Comparison of ENCODE assay signal across 11 cellular contexts in genomic region chr17:83100853-83101391, GRCh38. TPM values are rescaled to one million over a fixed set of nuclear protein-coding genes. Genes with fewer than 3 reads are reported as not detected.
DNase-seq lines count a peak whose midpoint lies in the region; ATAC-seq, FAIRE-seq and TF ChIP-seq lines count a peak whose summit lies in the region.
"Had no signal": no experiment of that assay in that cellular context is flagged by ENCODE, and none has a peak within 500 bp of the region (broad histone marks: within the 10 kb centered on the region; RNA-seq: fewer than 3 reads in every experiment).

No MANE protein-coding gene starts in this region.

- in situ Hi-C loops in HepG2 (cut with HindIII; ENCODE audit: extremely low pct_ligation_motif_present, low pct_unique_long_range_greater_than_20kb) = no loop called here

- H3K4me3 ChIP-seq in HepG2 (replicated peaks in 1 of 3; ENCODE audit: insufficient read depth in 1 of 3, low read depth in 2 of 3, low read length in 3 of 3) (no peak overlapping the region), right lobe of liver (no peak overlapping the region), mucosa of rectum (ENCODE audit: low read length in 2 of 2) (no peak overlapping the region)

- H3K9me3 Mint-ChIP-seq in activated B cell treated with CpG ODN at 0.5 μM for 24 hours = no peaks in the 10 kb centered on the region
- H3K9me3 Mint-ChIP-seq: CD4-positive, CD25-positive, alpha-beta regulatory T cell had no signal

- CTCF ChIA-PET in HepG2 (lab: Yijun Ruan, JAX; ENCODE audit: low intra/inter-chr PET ratio, low total read pairs) = no interaction called here
- CTCF ChIA-PET in activated B cell treated with CpG ODN at 0.5 μM for 24 hours (lab: Charles Lee) = no interaction called here

- WGBS in HepG2 (ENCODE audit: low lambda C conversion rate) = 17% methylated on average over 11 of the region's 22 CpGs
- WGBS in right lobe of liver (ENCODE audit: insufficient coverage, low coverage, low lambda C conversion rate, missing lambda C conversion rate) = no CpG with 5 or more reads among the region's 22 CpGs

- H3K4me3 Mint-ChIP-seq in activated B cell treated with CpG ODN at 0.5 μM for 24 hours = no peak overlapping the region
- H3K4me3 Mint-ChIP-seq: CD4-positive, CD25-positive, alpha-beta regulatory T cell had no signal

- no peak overlapping the region for H3K9ac ChIP-seq in HepG2 (ENCODE audit: insufficient read depth, low read depth, low read length)
- peak overlapping the region; percentile 34 to 67 for H3K9ac ChIP-seq in mucosa of rectum (ENCODE audit: low read depth in 1 of 2, low read length in 2 of 2)

- no peak overlapping the region for H2AFZ ChIP-seq in HepG2 (ENCODE audit: low read length)

- POLR2A ChIA-PET in HepG2 (lab: Yijun Ruan, JAX) (no interaction called here), activated B cell treated with CpG ODN at 0.5 μM for 24 hours (lab: Charles Lee) (no interaction called here)

- TF ChIP-seq RAD21 in HepG2 (CRISPR knock-in tag; IDR thresholded peaks at IDR 0.05) = no peak

- no TSS peak for BruUV-seq in HepG2 (replicated peaks; lab: Mats Ljungman, UMichigan)

- H3K4me1 ChIP-seq in HepG2 (ENCODE audit: insufficient read depth, low read length) = peaks cover 23% of the 10 kb centered on the region
- no peaks in the 10 kb centered on the region for H3K4me1 ChIP-seq in right lobe of liver
- peaks cover 18 to 58% of the 10 kb centered on the region in 2 donors for H3K4me1 ChIP-seq in mucosa of rectum (ENCODE audit: control insufficient read depth in 2 of 2, insufficient read depth in 2 of 2, low read length in 2 of 2)

- peaks cover 6% of the 10 kb centered on the region for H3K27me3 Mint-ChIP-seq in activated B cell treated with CpG ODN at 0.5 μM for 24 hours

- no peaks in the 10 kb centered on the region for H3K79me2 ChIP-seq in HepG2 (ENCODE audit: insufficient read depth, low read length)

- H3K27ac ChIP-seq in HepG2 (ENCODE audit: extremely low read length, insufficient read depth, low read length) (no peak overlapping the region), right lobe of liver (no peak overlapping the region), mucosa of rectum (ENCODE audit: low read depth in 2 of 2, low read length in 2 of 2) (peak overlapping the region; percentile 85 to 95)

- FAIRE-seq in HepG2 (lab: Jason Lieb, UNC) = no peak

- intact Hi-C loops in HepG2 (cut with micrococcal nuclease; ENCODE audit: unreplicated experiment) (no loop called here), right lobe of liver (cut with DNase I) (no loop called here), activated B cell treated with CpG ODN at 0.5 μM for 24 hours (cut with micrococcal nuclease) (loop anchor here (1.0 to 2.0 kb wide), 2 partner anchors 18 to 20 kb away; no protein-coding TSS in a partner anchor)

- H3K27me3 ChIP-seq in HepG2 (ENCODE audit: control insufficient read depth in 1 of 2, insufficient read depth in 2 of 2, low read length in 2 of 2) (peaks cover 28 to 73% of the 10 kb centered on the region in 2 experiments), right lobe of liver (no peaks in the 10 kb centered on the region), mucosa of rectum (ENCODE audit: control insufficient read depth in 2 of 2, insufficient read depth in 2 of 2, low read length in 2 of 2) (peaks cover 4 to 10% of the 10 kb centered on the region in 2 donors)

- no peak for TF ChIP-seq CTCF in HepG2 (CRISPR knock-in tag; IDR thresholded peaks at IDR 0.05)
- no peak for TF ChIP-seq CTCF in right lobe of liver (IDR thresholded peaks at IDR 0.05)
- TF ChIP-seq CTCF in activated B cell treated with CpG ODN at 0.5 μM for 24 hours (IDR thresholded peaks at IDR 0.05) = no peak

- H3K4me1 Mint-ChIP-seq in activated B cell treated with CpG ODN at 0.5 μM for 24 hours = peaks cover 30% of the 10 kb centered on the region

- TF ChIP-seq POLR2A in HepG2 (IDR thresholded peaks at IDR 0.05; ENCODE audit: insufficient read depth in 1 of 2, low read depth in 2 of 2, low read length in 2 of 2) (no peak), right lobe of liver (IDR thresholded peaks at IDR 0.05) (no peak)

- no peak for TF ChIP-seq EP300 in HepG2 (IDR thresholded peaks at IDR 0.05; ENCODE audit: low read depth in 2 of 2, low read length in 2 of 2)
- TF ChIP-seq EP300 in HepG2 (CRISPR knock-in tag; IDR thresholded peaks at IDR 0.05; ENCODE audit: borderline replicate concordance) = no peak

- no peak overlapping the region for H3K27ac Mint-ChIP-seq in activated B cell treated with CpG ODN at 0.5 μM for 24 hours
- H3K27ac Mint-ChIP-seq: CD4-positive, CD25-positive, alpha-beta regulatory T cell had no signal

- H3K36me3 Mint-ChIP-seq in activated B cell treated with CpG ODN at 0.5 μM for 24 hours (ENCODE audit: low read depth) = peaks cover under 1% of the 10 kb centered on the region
- H3K36me3 Mint-ChIP-seq: CD4-positive, CD25-positive, alpha-beta regulatory T cell had no signal

- H3K36me3 ChIP-seq in HepG2 (replicated peaks in 1 of 2; ENCODE audit: control insufficient read depth in 1 of 2, insufficient read depth in 2 of 2, low read length in 2 of 2) (no peaks in the 10 kb centered on the region), right lobe of liver (peaks cover 0 to under 1% (median 0%) of the 10 kb centered on the region in 4 donors), mucosa of rectum (ENCODE audit: control insufficient read depth in 2 of 2, insufficient read depth in 2 of 2, low read length in 2 of 2) (peaks cover 4 to 9% of the 10 kb centered on the region in 2 donors)

- H3K9me3 ChIP-seq in HepG2 (ENCODE audit: low read length) (no peaks in the 10 kb centered on the region), right lobe of liver (no peaks in the 10 kb centered on the region), mucosa of rectum (ENCODE audit: control insufficient read depth in 2 of 2, low read length in 2 of 2) (no peaks in the 10 kb centered on the region)

- H3K4me2 ChIP-seq in HepG2 (ENCODE audit: low read depth, low read length) = no peak overlapping the region

- no peaks in the 10 kb centered on the region; the same call in 1 of the 2 replicates for H4K20me1 ChIP-seq in HepG2 (ENCODE audit: insufficient read depth, low read length)

- DNase-seq in HepG2 (ENCODE audit: low spot score) = no peak
- DNase-seq in right lobe of liver = no peak
- no peak for DNase-seq in activated B cell treated with CpG ODN at 0.5 μM for 24 hours
- no peak for DNase-seq in activated effector memory CD4-positive, alpha-beta T cell treated with Interleukin-2 at 50 U/mL for 16 hours
- DNase-seq in HPDE6-E6E7 (ENCODE audit: extremely low spot score) = no peak
- no peak for DNase-seq in NCI-H226
- DNase-seq: amygdala; CD4-positive, CD25-positive, alpha-beta regulatory T cell; PC-3 had no signal

- ATAC-seq in HepG2 (peak; percentile 4; the same call in 2 of the 3 replicates), right lobe of liver (no peak), activated B cell treated with CpG ODN at 0.5 μM for 24 hours (ENCODE audit: low read depth) (peak; percentile 56), GM21367 (IDR thresholded peaks at IDR 0.05; ENCODE audit: unreplicated experiment) (no peak)
- ATAC-seq: PC-3 had no signal

TF ChIP-seq in HepG2, 621 proteins besides CTCF, POLR2A, EP300 and RAD21:
- no peak for TF ChIP-seq TCF12 (IDR thresholded peaks at IDR 0.05)
- TF ChIP-seq TCF12 (CRISPR knock-in tag; IDR thresholded peaks at IDR 0.05) = no peak
- TF ChIP-seq HNRNPL (IDR thresholded peaks at IDR 0.05; ENCODE audit: low read depth, low read length) = 0 out of 2 replicates have a peak, but pooled peaks have one; percentile 24
- no peak for TF ChIP-seq KDM6A (CRISPR knock-in tag; IDR thresholded peaks at IDR 0.05; ENCODE audit: low read depth)
- TF ChIP-seq GFI1 (CRISPR knock-in tag; IDR thresholded peaks at IDR 0.05; ENCODE audit: borderline replicate concordance) = no peak
- no peak for TF ChIP-seq JDP2 (CRISPR knock-in tag; IDR thresholded peaks at IDR 0.05; ENCODE audit: borderline replicate concordance)
- peak; percentile 62 for TF ChIP-seq ZNF263 (CRISPR knock-in tag; IDR thresholded peaks at IDR 0.05)

RNA-seq across cellular contexts. Expression of gene METRNL, which starts 21.5 kb away (rescaled TPM):
- total RNA-seq in HepG2 (2016; rRNA removed; fragmentation: Illumina TruSeq; extraction: Trizol) (0.66 and 1.2 TPM in 2 replicates), right lobe of liver (10 to 100 TPM in 1 of 6 experiments, 1 to 10 TPM in 5; 2.3 to 18.6 (median 5.9) TPM), activated B cell treated with CpG ODN at 0.5 μM for 24 hours (10.7 and 11.7 TPM in 2 replicates)
- 0.81 and 1.1 TPM in 2 replicates for total RNA-seq in HepG2 (2016; cell fraction: cytosol; rRNA removed; fragmentation: Illumina TruSeq; extraction: Trizol; ENCODE audit: low read depth)
- 0.56 and 1.0 TPM in 2 replicates for total RNA-seq in HepG2 (2016; cell fraction: insoluble cytoplasmic fraction; rRNA removed; fragmentation: Illumina TruSeq; extraction: Trizol)
- 1.7 and 2.2 TPM in 2 replicates for total RNA-seq in HepG2 (2016; cell fraction: membrane; rRNA removed; fragmentation: Illumina TruSeq; extraction: Trizol)
- total RNA-seq in HepG2 (2016; cell fraction: nucleus; rRNA removed; fragmentation: Illumina TruSeq; extraction: Trizol) = 0.31 TPM in 1 of 2 replicates, not detected in the other
- 0.84 and 1.4 TPM in 2 replicates for polyA plus RNA-seq in HepG2 (2011; rRNA removed)
- polyA plus RNA-seq in HepG2 (2011; cell fraction: cytosol; rRNA removed) = 2.1 and 2.5 TPM in 2 replicates
- 1.2 and 1.8 TPM in 2 replicates for polyA plus RNA-seq in HepG2 (2011; cell fraction: nucleus; rRNA removed)
- polyA plus RNA-seq in HepG2 (2012) = 0.23 and 0.79 TPM in 2 replicates
- polyA plus RNA-seq in HepG2 (2016; cell fraction: cytosol; fragmentation: Illumina TruSeq; extraction: Trizol; ENCODE audit: low read depth) = 1.1 and 1.2 TPM in 2 replicates
- polyA plus RNA-seq in HepG2 (2016; cell fraction: insoluble cytoplasmic fraction; fragmentation: Illumina TruSeq; extraction: Trizol; ENCODE audit: low read depth) = 0.69 and 0.92 TPM in 2 replicates
- 2.1 TPM in 2 replicates for polyA plus RNA-seq in HepG2 (2016; cell fraction: membrane; fragmentation: Illumina TruSeq; extraction: Trizol; ENCODE audit: low read depth)
- polyA plus RNA-seq in HepG2 (2016; cell fraction: nucleus; fragmentation: Illumina TruSeq; extraction: Trizol; ENCODE audit: insufficient read depth, low read depth) = 1.2 and 1.3 TPM in 2 replicates
- polyA minus RNA-seq in HepG2 (2011; rRNA and poly(A)+ RNA removed; ENCODE audit: low replicate concordance) = 2.5 and 12.3 TPM in 2 replicates
- polyA minus RNA-seq in HepG2 (2011; cell fraction: cytosol; rRNA and poly(A)+ RNA removed) = 2.9 and 4.6 TPM in 2 replicates
- 0.87 and 1.4 TPM in 2 replicates for polyA minus RNA-seq in HepG2 (2011; cell fraction: nucleus; rRNA and poly(A)+ RNA removed)

Comparison
In these comparisons a context has a peak if more than half of its experiments do, and no peak if none do; other contexts are left out.
1. ATAC-seq: peak in HepG2 (single experiment) and activated B cell treated with CpG ODN at 0.5 μM for 24 hours (single experiment); none in right lobe of liver (0 of 4) and GM21367 (single experiment).
2. H3K27ac ChIP-seq: peak in mucosa of rectum (2 of 2); none in HepG2 (single experiment) and right lobe of liver (0 of 3).